1 cellular context compared by ENCODE assay signal in genomic region chr2:85551698-85552678, GRCh38.
A peak's percentile ranks its signal among the peaks of the same experiment; 100 is the strongest.
TF ChIP-seq lines count a peak whose summit lies in the region.

No MANE protein-coding gene starts in this region.

TF ChIP-seq in HepG2, 621 proteins besides CTCF, POLR2A, EP300 and RAD21 (continued from another document and continues in another):
- TF ChIP-seq ZNF770 (CRISPR knock-in tag; IDR thresholded peaks at IDR 0.05) (no peak), JUN (CRISPR knock-in tag; IDR thresholded peaks at IDR 0.05) (no peak), ZBTB2 (CRISPR knock-in tag; IDR thresholded peaks at IDR 0.05; ENCODE audit: low read depth) (no peak), ZNF512 (CRISPR knock-in tag; IDR thresholded peaks at IDR 0.05) (no peak), KAT8 (CRISPR knock-in tag; IDR thresholded peaks at IDR 0.05) (peak; percentile 19; the same call in 1 of the 2 replicates), ARID5B (CRISPR knock-in tag; IDR thresholded peaks at IDR 0.05) (peak; percentile 59; the same call in 1 of the 2 replicates), RNF219 (CRISPR knock-in tag; IDR thresholded peaks at IDR 0.05) (no peak), JUND (CRISPR knock-in tag; IDR thresholded peaks at IDR 0.05) (no peak), TOPORS (CRISPR knock-in tag; IDR thresholded peaks at IDR 0.05) (0 out of 2 replicates have a peak, but pooled peaks have one; percentile 38), TBX2 (CRISPR knock-in tag; IDR thresholded peaks at IDR 0.05; ENCODE audit: borderline replicate concordance) (peak; percentile 27; the same call in 1 of the 2 replicates), KDM6A (CRISPR knock-in tag; IDR thresholded peaks at IDR 0.05; ENCODE audit: low read depth) (no peak), E2F5 (CRISPR knock-in tag; conservative IDR thresholded peaks at IDR 0.05) (no peak), CREB1 (IDR thresholded peaks at IDR 0.05) (no peak), CREB1 (CRISPR knock-in tag; IDR thresholded peaks at IDR 0.05) (no peak), SIN3B (IDR thresholded peaks at IDR 0.05; ENCODE audit: low read length) (no peak), SP140L (CRISPR knock-in tag; IDR thresholded peaks at IDR 0.05; ENCODE audit: borderline replicate concordance) (peak; percentile 39; the same call in 1 of the 2 replicates), ZNF574 (CRISPR knock-in tag; IDR thresholded peaks at IDR 0.05) (no peak; the same call in 1 of the 2 replicates), ETS1 (CRISPR knock-in tag; IDR thresholded peaks at IDR 0.05) (no peak), ELF1 (CRISPR knock-in tag; IDR thresholded peaks at IDR 0.05) (no peak), MYC (CRISPR knock-in tag; IDR thresholded peaks at IDR 0.05; ENCODE audit: borderline replicate concordance) (no peak), ZNF503 (CRISPR knock-in tag; IDR thresholded peaks at IDR 0.05) (no peak), DNMT1 (CRISPR knock-in tag; IDR thresholded peaks at IDR 0.05) (no peak), HBP1 (CRISPR knock-in tag; IDR thresholded peaks at IDR 0.05; ENCODE audit: low read depth) (0 out of 2 replicates have a peak, but pooled peaks have one; percentile 51)
